In genomic region chr13:66660013-66660804, GRCh38 we compare ENCODE assay signal across 1 cellular context.
TF ChIP-seq lines count a peak whose summit lies in the region.

No MANE protein-coding gene starts in this region.

TF ChIP-seq in SK-N-SH, 30 proteins besides CTCF, POLR2A, EP300 and RAD21 (continued from another document):
- TF ChIP-seq PBX3 (IDR thresholded peaks at IDR 0.05) (0 out of 2 replicates have a peak, but pooled peaks have one; percentile 23), TCF12 (IDR thresholded peaks at IDR 0.05) (peak; percentile 52), RXRA (IDR thresholded peaks at IDR 0.05; ENCODE audit: borderline replicate concordance, low read depth) (peak; percentile 12; the same call in 1 of the 2 replicates), MEF2A (IDR thresholded peaks at IDR 0.05; ENCODE audit: borderline replicate concordance, low read depth) (peak; percentile 44; the same call in 1 of the 2 replicates), ELF1 (IDR thresholded peaks at IDR 0.05) (no peak), FOXJ3 (CRISPR knock-in tag; IDR thresholded peaks at IDR 0.05) (no peak)
